11 cellular contexts compared by ENCODE assay signal in the genomic region with DNA sequence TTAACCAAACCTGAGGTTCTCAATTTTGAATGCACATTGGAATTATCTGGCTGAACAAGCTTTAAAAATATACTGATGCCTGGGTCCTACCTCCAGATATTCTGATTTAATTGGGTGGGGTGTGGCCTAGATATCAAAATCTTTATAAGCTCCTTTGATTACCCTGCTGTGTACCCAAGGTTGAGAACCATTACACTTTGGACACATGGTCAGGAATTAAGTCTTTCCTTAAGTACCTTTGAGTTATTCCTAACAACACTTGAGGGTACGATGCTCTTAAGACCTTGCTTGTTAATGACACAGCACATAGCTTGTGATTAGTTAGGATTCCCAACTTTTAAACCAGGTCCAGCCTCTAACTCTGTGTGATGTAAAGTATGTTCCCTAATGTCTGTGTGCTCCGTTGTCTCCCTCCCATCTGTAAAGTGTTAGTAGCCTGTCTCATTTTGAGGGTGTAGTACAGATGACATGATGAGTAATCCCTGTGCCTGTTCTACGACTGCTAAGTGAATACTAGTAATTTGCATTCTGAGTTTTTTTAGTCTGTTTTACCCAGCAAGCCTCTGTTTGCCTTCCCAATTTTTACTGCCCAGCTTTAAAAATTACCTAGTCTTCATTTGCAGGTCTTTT.
A peak's percentile ranks its signal among the peaks of the same experiment; 100 is the strongest.
DNase-seq lines count a peak whose midpoint lies in the region; ATAC-seq and TF ChIP-seq lines count a peak whose summit lies in the region.
"Had no signal": no experiment of that assay in that cellular context is flagged by ENCODE, and none has a peak within 500 bp of the region (broad histone marks: within the 10 kb centered on the region; RNA-seq: fewer than 3 reads in every experiment).

No MANE protein-coding gene starts in this region.

- H3K27me3 ChIP-seq in subcutaneous abdominal adipose tissue (ENCODE audit: control insufficient read depth in 5 of 5, insufficient read depth in 4 of 5, low read length in 5 of 5): no peaks in the 10 kb centered on the region

- no peaks in the 10 kb centered on the region for H3K9me3 ChIP-seq in subcutaneous abdominal adipose tissue (ENCODE audit: control insufficient read depth in 5 of 5, low read length in 5 of 5)

- H3K27me3 Mint-ChIP-seq in activated CD8-positive, alpha-beta T cell treated with anti-CD3 and anti-CD28 coated beads for 36 hours: no peaks in the 10 kb centered on the region
- H3K27me3 Mint-ChIP-seq in activated CD8-positive, alpha-beta T cell treated with anti-CD3 and anti-CD28 coated beads, Interleukin-2, amount 10 ng/mL, durations not matched to agents 7 days and 5 days (ENCODE audit: low read depth): no peaks in the 10 kb centered on the region
- H3K27me3 Mint-ChIP-seq in endothelial cell (ENCODE audit: unreplicated experiment) (peaks cover 5% of the 10 kb centered on the region), Calu3 (ENCODE audit: unreplicated experiment) (no peaks in the 10 kb centered on the region)
- H3K27me3 Mint-ChIP-seq: naive B cell had no signal

- no peak overlapping the region for H3K4me3 Mint-ChIP-seq in activated CD8-positive, alpha-beta T cell treated with anti-CD3 and anti-CD28 coated beads for 36 hours
- H3K4me3 Mint-ChIP-seq in activated CD8-positive, alpha-beta T cell treated with anti-CD3 and anti-CD28 coated beads, Interleukin-2, amount 10 ng/mL, durations not matched to agents 7 days and 5 days: no peak overlapping the region
- H3K4me3 Mint-ChIP-seq in endothelial cell (ENCODE audit: unreplicated experiment) (no peak overlapping the region), Calu3 (ENCODE audit: low read depth, unreplicated experiment) (no peak overlapping the region)
- H3K4me3 Mint-ChIP-seq: naive B cell had no signal

- peak; percentile 91 for ATAC-seq in activated CD8-positive, alpha-beta T cell treated with anti-CD3 and anti-CD28 coated beads for 36 hours
- no peak for ATAC-seq in activated CD8-positive, alpha-beta T cell treated with anti-CD3 and anti-CD28 coated beads, Interleukin-2, amount 10 ng/mL, durations not matched to agents 7 days and 5 days
- peak; percentile 91 for ATAC-seq in HG03442 (IDR thresholded peaks at IDR 0.05; ENCODE audit: unreplicated experiment)
- ATAC-seq: HCT116 had no signal

- no peaks in the 10 kb centered on the region for H3K9me3 Mint-ChIP-seq in activated CD8-positive, alpha-beta T cell treated with anti-CD3 and anti-CD28 coated beads for 36 hours
- H3K9me3 Mint-ChIP-seq in activated CD8-positive, alpha-beta T cell treated with anti-CD3 and anti-CD28 coated beads, Interleukin-2, amount 10 ng/mL, durations not matched to agents 7 days and 5 days (ENCODE audit: insufficient read depth): no peaks in the 10 kb centered on the region
- H3K9me3 Mint-ChIP-seq in endothelial cell (ENCODE audit: unreplicated experiment) (no peaks in the 10 kb centered on the region), Calu3 (ENCODE audit: low read depth, unreplicated experiment) (no peaks in the 10 kb centered on the region)
- H3K9me3 Mint-ChIP-seq: naive B cell had no signal

- peak overlapping the region; percentile 11 for H3K27ac ChIP-seq in subcutaneous abdominal adipose tissue (ENCODE audit: low read depth, low read length)

- H3K9ac ChIP-seq in subcutaneous abdominal adipose tissue (ENCODE audit: low read length in 5 of 5): no peak overlapping the region

- H3K4me1 ChIP-seq in subcutaneous abdominal adipose tissue (ENCODE audit: control insufficient read depth in 5 of 5, insufficient read depth in 5 of 5, low read length in 5 of 5): peaks cover 2 to 25% (median 18%) of the 10 kb centered on the region in 5 donors

- CTCF ChIA-PET in activated CD8-positive, alpha-beta T cell treated with anti-CD3 and anti-CD28 coated beads for 36 hours (lab: Charles Lee): interaction anchor here (1.1 kb wide), 1 partner anchor 10 kb away, joined by 3 read pairs; no protein-coding TSS in a partner anchor
- CTCF ChIA-PET in activated CD8-positive, alpha-beta T cell treated with anti-CD3 and anti-CD28 coated beads, Interleukin-2, amount 10 ng/mL, durations not matched to agents 7 days and 5 days (lab: Charles Lee): no interaction called here
- CTCF ChIA-PET in Calu3 (lab: Charles Lee): no interaction called here

- intact Hi-C loops in activated CD8-positive, alpha-beta T cell treated with anti-CD3 and anti-CD28 coated beads for 36 hours (cut with micrococcal nuclease): no loop called here
- intact Hi-C loops in Calu3 (cut with micrococcal nuclease; ENCODE audit: unreplicated experiment): no loop called here

- peaks cover 32% of the 10 kb centered on the region for H3K4me1 Mint-ChIP-seq in activated CD8-positive, alpha-beta T cell treated with anti-CD3 and anti-CD28 coated beads for 36 hours (ENCODE audit: low read depth)
- peaks cover 11% of the 10 kb centered on the region for H3K4me1 Mint-ChIP-seq in activated CD8-positive, alpha-beta T cell treated with anti-CD3 and anti-CD28 coated beads, Interleukin-2, amount 10 ng/mL, durations not matched to agents 7 days and 5 days (ENCODE audit: low read depth)
- H3K4me1 Mint-ChIP-seq in endothelial cell (ENCODE audit: unreplicated experiment) (peaks cover 3% of the 10 kb centered on the region), Calu3 (ENCODE audit: low read depth, unreplicated experiment) (no peaks in the 10 kb centered on the region)

- no TSS peak for BruUV-seq in Calu3 (replicated peaks; lab: Mats Ljungman, UMichigan)

- peaks cover 17% of the 10 kb centered on the region for H3K36me3 Mint-ChIP-seq in activated CD8-positive, alpha-beta T cell treated with anti-CD3 and anti-CD28 coated beads for 36 hours (ENCODE audit: low read depth)
- peaks cover 28% of the 10 kb centered on the region for H3K36me3 Mint-ChIP-seq in activated CD8-positive, alpha-beta T cell treated with anti-CD3 and anti-CD28 coated beads, Interleukin-2, amount 10 ng/mL, durations not matched to agents 7 days and 5 days (ENCODE audit: low read depth)
- H3K36me3 Mint-ChIP-seq in endothelial cell (ENCODE audit: low read depth, unreplicated experiment): no peaks in the 10 kb centered on the region
- peaks cover 32% of the 10 kb centered on the region for H3K36me3 Mint-ChIP-seq in Calu3 (ENCODE audit: insufficient read depth, unreplicated experiment)

- H3K27ac Mint-ChIP-seq in activated CD8-positive, alpha-beta T cell treated with anti-CD3 and anti-CD28 coated beads for 36 hours: peak overlapping the region; percentile 78
- no peak overlapping the region for H3K27ac Mint-ChIP-seq in activated CD8-positive, alpha-beta T cell treated with anti-CD3 and anti-CD28 coated beads, Interleukin-2, amount 10 ng/mL, durations not matched to agents 7 days and 5 days
- H3K27ac Mint-ChIP-seq in endothelial cell (ENCODE audit: unreplicated experiment) (peak overlapping the region; percentile 5), Calu3 (ENCODE audit: unreplicated experiment) (no peak overlapping the region)

- TF ChIP-seq CTCF in activated CD8-positive, alpha-beta T cell treated with anti-CD3 and anti-CD28 coated beads for 36 hours (IDR thresholded peaks at IDR 0.05): no peak
- TF ChIP-seq CTCF in endothelial cell (IDR thresholded peaks at IDR 0.05; ENCODE audit: unreplicated experiment) (no peak), Calu3 (IDR thresholded peaks at IDR 0.05; ENCODE audit: unreplicated experiment) (no peak)

- H3K4me3 ChIP-seq in subcutaneous abdominal adipose tissue (ENCODE audit: low read depth in 1 of 5, low read length in 5 of 5): no peak overlapping the region

- H3K36me3 ChIP-seq in subcutaneous abdominal adipose tissue (ENCODE audit: control insufficient read depth in 5 of 5, insufficient read depth in 5 of 5, low read length in 5 of 5): peaks cover 3 to 20% (median 9%) of the 10 kb centered on the region in 5 donors

- POLR2A ChIA-PET in activated CD8-positive, alpha-beta T cell treated with anti-CD3 and anti-CD28 coated beads for 36 hours (lab: Charles Lee): interaction anchor here (1.6 kb wide), 1 partner anchor 16 kb away, joined by 4 read pairs; no protein-coding TSS in a partner anchor
- POLR2A ChIA-PET in activated CD8-positive, alpha-beta T cell treated with anti-CD3 and anti-CD28 coated beads, Interleukin-2, amount 10 ng/mL, durations not matched to agents 7 days and 5 days (lab: Charles Lee): no interaction called here

- DNase-seq in activated CD8-positive, alpha-beta T cell treated with anti-CD3 and anti-CD28 coated beads for 36 hours: no peak
- DNase-seq in activated CD8-positive, alpha-beta T cell treated with anti-CD3 and anti-CD28 coated beads, Interleukin-2, amount 10 ng/mL, durations not matched to agents 7 days and 5 days: no peak
- DNase-seq in endothelial cell (ENCODE audit: low spot score) (no peak), mesenteric fat pad (ENCODE audit: low spot score) (no peak), Calu3 (no peak), iPS-NIHi11 (ENCODE audit: low spot score) (no peak)
- DNase-seq: anterior cingulate cortex, naive B cell had no signal

Comparison
In these comparisons a context has a peak if more than half of its experiments do, and no peak if none do; other contexts are left out.
1. H3K27ac Mint-ChIP-seq: peak in activated CD8-positive, alpha-beta T cell treated with anti-CD3 and anti-CD28 coated beads for 36 hours (single experiment) and endothelial cell (single experiment); none in activated CD8-positive, alpha-beta T cell treated with anti-CD3 and anti-CD28 coated beads, Interleukin-2, amount 10 ng/mL, durations not matched to agents 7 days and 5 days (single experiment) and Calu3 (single experiment).